In genomic region chr16:83296505-83296904, GRCh38 we compare ENCODE assay signal across 18 cellular contexts.
"Had no signal": no experiment of that assay in that cellular context is flagged by ENCODE, and none has a peak within 500 bp of the region (broad histone marks: within the 10 kb centered on the region; RNA-seq: fewer than 3 reads in every experiment).

No MANE protein-coding gene starts in this region.

- H3K27me3 ChIP-seq: esophagus squamous epithelium, gastroesophageal sphincter, stomach, transverse colon had no signal

- H3K79me2 ChIP-seq: parathyroid adenoma had no signal

- H3K27ac ChIP-seq: esophagus squamous epithelium, gastroesophageal sphincter, parathyroid adenoma, psoas muscle, stomach, thoracic aorta, transverse colon had no signal

- H2AFZ ChIP-seq: parathyroid adenoma had no signal

- FAIRE-seq: small intestine had no signal

- H3K9me3 ChIP-seq: esophagus squamous epithelium, gastroesophageal sphincter, psoas muscle, thoracic aorta, transverse colon had no signal

- ATAC-seq: effector memory CD8-positive, alpha-beta T cell; gastroesophageal sphincter; left colon; naive thymus-derived CD4-positive, alpha-beta T cell; psoas muscle had no signal

- H3K4me3 ChIP-seq: esophagus squamous epithelium, gastroesophageal sphincter, psoas muscle, stomach, thoracic aorta, transverse colon had no signal

- H3K9ac ChIP-seq: parathyroid adenoma had no signal

- H3K4me1 ChIP-seq: esophagus squamous epithelium, gastroesophageal sphincter, parathyroid adenoma, psoas muscle, stomach, transverse colon had no signal

- DNase-seq: effector memory CD8-positive, alpha-beta T cell; esophagus squamous epithelium; glutamatergic neuron; immature natural killer cell; left colon; mammary epithelial cell; naive thymus-derived CD4-positive, alpha-beta T cell; nephron progenitor cell; psoas muscle; small intestine; stimulated activated CD4-positive, alpha-beta T cell treated with anti-CD3 and anti-CD28 coated beads, Interleukin-12 subunit alpha, Interleukin-12 subunit beta, amount 100 ng/mL, for 4 hours; stimulated activated naive CD4-positive, alpha-beta T cell; stomach; substantia nigra; transverse colon had no signal

- H3K36me3 ChIP-seq: esophagus squamous epithelium, gastroesophageal sphincter, stomach, thoracic aorta, transverse colon had no signal
